Comparison of ENCODE assay signal across 19 cellular contexts in the genomic region with DNA sequence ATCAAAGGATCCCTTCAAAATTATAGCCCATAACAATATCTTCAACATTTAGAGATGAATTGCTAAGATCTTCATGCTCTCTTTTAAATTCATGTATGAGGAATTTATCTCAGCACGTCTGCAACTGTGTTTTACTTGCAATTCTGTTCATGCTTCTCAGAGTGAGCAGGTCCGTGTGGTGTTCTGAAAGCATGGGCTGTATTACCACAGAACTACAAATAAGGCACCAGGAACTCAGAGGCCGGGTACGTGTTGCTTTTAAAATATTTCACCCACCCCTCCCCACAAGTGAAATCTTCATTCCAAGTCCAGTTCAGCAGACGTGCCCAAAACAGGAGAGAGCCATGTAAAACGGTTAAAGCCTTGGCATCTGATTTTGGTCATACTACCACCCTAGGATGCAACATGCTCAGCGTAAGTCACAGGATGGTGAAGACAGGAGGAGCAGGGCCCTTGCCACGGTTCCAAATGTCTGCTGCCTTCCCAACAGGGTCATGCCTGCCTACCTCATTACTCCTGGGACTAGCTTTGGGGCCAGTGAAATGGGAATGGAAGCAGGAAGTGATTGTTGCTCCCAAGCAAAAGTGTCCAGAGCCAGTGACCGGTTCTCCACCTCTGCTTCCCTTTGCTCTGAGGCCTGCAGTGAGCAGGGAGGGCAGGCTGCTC.
A peak's percentile ranks its signal among the peaks of the same experiment; 100 is the strongest.
DNase-seq lines count a peak whose midpoint lies in the region; ATAC-seq and TF ChIP-seq lines count a peak whose summit lies in the region.
"Had no signal": no experiment of that assay in that cellular context is flagged by ENCODE, and none has a peak within 500 bp of the region (broad histone marks: within the 10 kb centered on the region; RNA-seq: fewer than 3 reads in every experiment).

No MANE protein-coding gene starts in this region.

- TF ChIP-seq CTCF in sigmoid colon (IDR thresholded peaks at IDR 0.05) = no peak
- no peak for TF ChIP-seq CTCF in upper lobe of left lung (IDR thresholded peaks at IDR 0.05)

- H3K9ac ChIP-seq in BLaER1 treated with 17β-estradiol and CSF1 and Interleukin-3, amounts not matched to agents 10 nM and 100 nM = no peak overlapping the region
- H3K9ac ChIP-seq: neural progenitor cell had no signal

- H4K20me1 ChIP-seq in BLaER1 treated with 17β-estradiol and CSF1 and Interleukin-3, amounts not matched to agents 10 nM and 100 nM = no peaks in the 10 kb centered on the region

- peak overlapping the region in 1 of 7 donors; percentile 64 for H3K27ac Mint-ChIP-seq in CD4-positive, alpha-beta memory T cell
- H3K27ac Mint-ChIP-seq: activated naive CD8-positive, alpha-beta T cell; neural progenitor cell had no signal

- TF ChIP-seq EP300 in sigmoid colon (IDR thresholded peaks at IDR 0.05) (no peak), upper lobe of left lung (IDR thresholded peaks at IDR 0.05) (no peak)

- POLR2A ChIA-PET in CD4-positive, alpha-beta memory T cell (lab: Charles Lee; ENCODE audit: partially characterized antibody) = no interaction called here

- DNase-seq in dermis blood vessel endothelial cell (peak; percentile 19), sigmoid colon (no peak), upper lobe of left lung (no peak)
- DNase-seq in stimulated activated CD4-positive, alpha-beta T cell treated with anti-CD3 and anti-CD28 coated beads, Interleukin-2, amount 100 ng/mL, for 24 hours = no peak
- no peak for DNase-seq in CD4-positive, alpha-beta memory T cell
- DNase-seq: activated CD4-positive, alpha-beta T cell treated with anti-CD3 and anti-CD28 coated beads, Interleukin-2, amount 50 U/mL, for 4 hours; activated T-cell treated with anti-CD3 and anti-CD28 coated beads, Interleukin-2, amount 50 U/mL, for 48 hours; DMS 273 treated with DMSO at 0.1 percent for 48 hours; effector CD4-positive, alpha-beta T cell; islet precursor cell; KBM-7; NCI-H1105 treated with DMSO at 0.1 percent for 48 hours; NCI-H748 treated with DMSO at 0.1 percent for 48 hours had no signal

- intact Hi-C loops in sigmoid colon (cut with DNase I) = no loop called here
- intact Hi-C loops in CD4-positive, alpha-beta memory T cell (cut with micrococcal nuclease) = no loop called here

- peaks cover 0 to 2% of the 10 kb centered on the region in 2 donors for H3K27me3 Mint-ChIP-seq in CD4-positive, alpha-beta memory T cell
- H3K27me3 Mint-ChIP-seq: activated naive CD8-positive, alpha-beta T cell had no signal

- no peak overlapping the region for H3K4me3 ChIP-seq in BLaER1 treated with 17β-estradiol and CSF1 and Interleukin-3, amounts not matched to agents 10 nM and 100 nM
- H3K4me3 ChIP-seq in sigmoid colon = no peak overlapping the region
- H3K4me3 ChIP-seq in CD4-positive, alpha-beta memory T cell (ENCODE audit: low read length in 2 of 2) = no peak overlapping the region
- no peak overlapping the region for H3K4me3 ChIP-seq in upper lobe of left lung
- H3K4me3 ChIP-seq: hepatocyte, neural progenitor cell had no signal

- no peak for TF ChIP-seq POLR2A in sigmoid colon (IDR thresholded peaks at IDR 0.05)
- no peak for TF ChIP-seq POLR2A in upper lobe of left lung (IDR thresholded peaks at IDR 0.05)

- H3K27ac ChIP-seq in BLaER1 treated with 17β-estradiol and CSF1 and Interleukin-3, amounts not matched to agents 10 nM and 100 nM = no peak overlapping the region
- peak overlapping the region; percentile 57 to 74 (median 64) for H3K27ac ChIP-seq in sigmoid colon
- H3K27ac ChIP-seq in CD4-positive, alpha-beta memory T cell (ENCODE audit: low read depth, low read length) = no peak overlapping the region
- H3K27ac ChIP-seq in upper lobe of left lung = no peak overlapping the region
- H3K27ac ChIP-seq: hepatocyte, neural progenitor cell had no signal

- peaks cover 0 to 19% (median 8%) of the 10 kb centered on the region in 10 experiments; a peak in 12 of 20 replicates for H3K4me1 ChIP-seq in BLaER1 treated with 17β-estradiol and CSF1 and Interleukin-3, amounts not matched to agents 10 nM and 100 nM
- H3K4me1 ChIP-seq in sigmoid colon (peaks cover 0 to 63% (median 51%) of the 10 kb centered on the region in 4 donors), upper lobe of left lung (peaks cover 0 to 9% (median 0%) of the 10 kb centered on the region in 4 donors)
- no peaks in the 10 kb centered on the region for H3K4me1 ChIP-seq in CD4-positive, alpha-beta memory T cell (ENCODE audit: insufficient read depth, low read length)

- H3K36me3 ChIP-seq in BLaER1 treated with 17β-estradiol and CSF1 and Interleukin-3, amounts not matched to agents 10 nM and 100 nM = no peaks in the 10 kb centered on the region
- H3K36me3 ChIP-seq in sigmoid colon (no peaks in the 10 kb centered on the region), upper lobe of left lung (no peaks in the 10 kb centered on the region)
- no peaks in the 10 kb centered on the region for H3K36me3 ChIP-seq in CD4-positive, alpha-beta memory T cell (ENCODE audit: insufficient read depth, low read length)
- H3K36me3 ChIP-seq: neural progenitor cell had no signal

- H3K4me3 Mint-ChIP-seq in CD4-positive, alpha-beta memory T cell = no peak overlapping the region
- H3K4me3 Mint-ChIP-seq: activated naive CD8-positive, alpha-beta T cell; mesothelial cell of epicardium; neural progenitor cell had no signal

- WGBS in sigmoid colon, 2 donors = 85 to 92% methylated on average over 9 of the region's 9 CpGs
- WGBS in upper lobe of left lung, 2 donors = 89 to 93% methylated on average over 8 to 9 of the region's 9 CpGs

- 0 out of 22 replicates have a peak, but pooled peaks cover 0 to 4% (median 0%) of the 10 kb centered on the region in 11 experiments for H3K9me3 ChIP-seq in BLaER1 treated with 17β-estradiol and CSF1 and Interleukin-3, amounts not matched to agents 10 nM and 100 nM (replicated peaks in 1 of 11)
- H3K9me3 ChIP-seq in sigmoid colon (no peaks in the 10 kb centered on the region), upper lobe of left lung (no peaks in the 10 kb centered on the region)
- no peaks in the 10 kb centered on the region for H3K9me3 ChIP-seq in CD4-positive, alpha-beta memory T cell (ENCODE audit: control insufficient read depth in 1 of 2, low read length in 2 of 2)

- CTCF ChIA-PET in CD4-positive, alpha-beta memory T cell (lab: Charles Lee; ENCODE audit: partially characterized antibody) = no interaction called here

- peak overlapping the region in 6 of 11 experiments; percentile 7 to 38 (median 24); a peak in 10 of 22 replicates for H3K4me2 ChIP-seq in BLaER1 treated with 17β-estradiol and CSF1 and Interleukin-3, amounts not matched to agents 10 nM and 100 nM
- H3K4me2 ChIP-seq: hepatocyte, neural progenitor cell had no signal

- H3K4me1 Mint-ChIP-seq in CD4-positive, alpha-beta memory T cell = peaks cover 0 to 3% (median 0%) of the 10 kb centered on the region in 4 donors

- no peaks in the 10 kb centered on the region for H3K27me3 ChIP-seq in BLaER1 treated with 17β-estradiol and CSF1 and Interleukin-3, amounts not matched to agents 10 nM and 100 nM
- no peaks in the 10 kb centered on the region for H3K27me3 ChIP-seq in sigmoid colon
- no peaks in the 10 kb centered on the region for H3K27me3 ChIP-seq in CD4-positive, alpha-beta memory T cell (ENCODE audit: insufficient read depth, low read length)
- no peaks in the 10 kb centered on the region for H3K27me3 ChIP-seq in upper lobe of left lung
- H3K27me3 ChIP-seq: hepatocyte, neural progenitor cell had no signal

- peaks cover 0 to 3% (median 0%) of the 10 kb centered on the region in 8 donors for H3K9me3 Mint-ChIP-seq in CD4-positive, alpha-beta memory T cell
- H3K9me3 Mint-ChIP-seq: mesothelial cell of epicardium, neural progenitor cell had no signal

- H3K36me3 Mint-ChIP-seq in CD4-positive, alpha-beta memory T cell = no peaks in the 10 kb centered on the region
- H3K36me3 Mint-ChIP-seq: activated naive CD8-positive, alpha-beta T cell; mesothelial cell of epicardium; neural progenitor cell had no signal

- ATAC-seq in HG03432 (IDR thresholded peaks at IDR 0.05; ENCODE audit: unreplicated experiment) (peak; percentile 14), upper lobe of left lung (ENCODE audit: low FRiP score in 2 of 2) (no peak)

Comparison
In these comparisons a context has a peak if more than half of its experiments do, and no peak if none do; other contexts are left out.
1. H3K27ac ChIP-seq: peak in sigmoid colon (4 of 4); none in BLaER1 treated with 17β-estradiol and CSF1 and Interleukin-3, amounts not matched to agents 10 nM and 100 nM (0 of 11), CD4-positive, alpha-beta memory T cell (single experiment) and upper lobe of left lung (0 of 4).